ENCODE assay signal across 21 cellular contexts in the genomic region with DNA sequence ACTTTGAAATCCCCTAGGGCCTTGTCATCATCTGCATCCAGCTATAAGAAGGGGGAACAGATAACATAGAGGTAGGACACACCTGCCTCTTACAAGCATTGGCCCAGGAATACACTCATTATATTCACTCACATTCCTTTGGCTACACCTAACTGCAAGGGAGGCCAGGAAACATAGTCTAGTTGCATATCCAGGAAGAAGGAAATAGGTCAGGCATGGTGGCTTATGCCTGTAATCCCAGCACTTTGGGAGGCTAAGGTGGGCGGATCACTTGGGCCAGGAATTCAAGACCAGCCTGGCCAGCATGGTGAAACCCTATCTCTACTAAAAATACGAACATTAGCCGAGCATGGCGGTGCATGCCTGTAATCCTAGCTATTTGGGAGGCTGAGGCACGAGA. TPM values are rescaled to one million over a fixed set of nuclear protein-coding genes. Genes with fewer than 3 reads are reported as not detected.
DNase-seq lines count a peak whose midpoint lies in the region; ATAC-seq lines count a peak whose summit lies in the region.
"Had no signal": no experiment of that assay in that cellular context is flagged by ENCODE, and none has a peak within 500 bp of the region (broad histone marks: within the 10 kb centered on the region; RNA-seq: fewer than 3 reads in every experiment).

No MANE protein-coding gene starts in this region.

- no peaks in the 10 kb centered on the region for H3K27me3 ChIP-seq in mesendoderm (ENCODE audit: insufficient read depth, low read length, poor library complexity)
- H3K27me3 ChIP-seq: BLaER1 had no signal

- no peak overlapping the region for H3K27ac Mint-ChIP-seq in activated T-helper 17 cell treated with anti-CD3 and anti-CD28 coated beads, Interleukin-2, amount 50 U/mL, for 72 hours
- H3K27ac Mint-ChIP-seq: B cell; CD4-positive, CD25-positive, alpha-beta regulatory T cell; CD8-positive, alpha-beta T cell; HFFc6 had no signal

- H3K9ac ChIP-seq in mesendoderm (ENCODE audit: low read length), result no peak overlapping the region
- H3K9ac ChIP-seq: BLaER1 had no signal

- no peak overlapping the region for H2BK15ac ChIP-seq in mesendoderm (replicated peaks; ENCODE audit: low read depth)

- H3K18ac ChIP-seq in mesendoderm (ENCODE audit: low read length), result no peak overlapping the region

- H3K4ac ChIP-seq in mesendoderm (ENCODE audit: low read depth, low read length), result no peak overlapping the region

- no peaks in the 10 kb centered on the region for H3K79me1 ChIP-seq in mesendoderm (ENCODE audit: low read length)

- ATAC-seq in esophagus mucosa, result peak; percentile 48
- no peak for ATAC-seq in activated T-helper 17 cell treated with anti-CD3 and anti-CD28 coated beads, Interleukin-2, amount 50 U/mL, for 72 hours (replicated peaks)
- no peak for ATAC-seq in GM19463 (IDR thresholded peaks at IDR 0.05; ENCODE audit: unreplicated experiment)
- ATAC-seq: CD8-positive, alpha-beta T cell; GM12878 had no signal

- WGBS in mesendoderm (ENCODE audit: extremely low coverage, insufficient coverage, low lambda C conversion rate), result no CpG with 5 or more reads among the region's 5 CpGs

- no peak overlapping the region for H3K23ac ChIP-seq in mesendoderm (ENCODE audit: low read length)

- no peak overlapping the region for H4K8ac ChIP-seq in mesendoderm (ENCODE audit: low read depth, low read length)

- no peak overlapping the region for H3K4me3 Mint-ChIP-seq in activated T-helper 17 cell treated with anti-CD3 and anti-CD28 coated beads, Interleukin-2, amount 50 U/mL, for 72 hours
- H3K4me3 Mint-ChIP-seq: B cell; CD4-positive, CD25-positive, alpha-beta regulatory T cell; CD8-positive, alpha-beta T cell; HFFc6 had no signal

- H3K36me3 ChIP-seq in mesendoderm (ENCODE audit: control insufficient read depth, insufficient read depth, low read length), result no peaks in the 10 kb centered on the region
- H3K36me3 ChIP-seq: BLaER1, HAP-1 had no signal

- no peak overlapping the region for H2AK5ac ChIP-seq in mesendoderm (ENCODE audit: low read length)

- H3K4me3 ChIP-seq in mesendoderm (ENCODE audit: low read length), result no peak overlapping the region
- H3K4me3 ChIP-seq: BLaER1, GM12878, HAP-1 had no signal

- no peak overlapping the region for H2BK5ac ChIP-seq in mesendoderm (ENCODE audit: low read length)

- H3K56ac ChIP-seq in mesendoderm (ENCODE audit: low read length), result no peak overlapping the region

- H4K5ac ChIP-seq in mesendoderm (ENCODE audit: low read length), result no peak overlapping the region

- DNase-seq in HT-29 (ENCODE audit: low spot score), result peak; percentile 29
- peak; percentile 21 for DNase-seq in mesendoderm
- peak; percentile 18 for DNase-seq in renal cortical epithelial cell (ENCODE audit: low read depth)
- no peak for DNase-seq in OCI-M1 (lab: John Stamatoyannopoulos, UW)
- DNase-seq: Caco-2; CD4-positive, CD25-positive, alpha-beta regulatory T cell; CD8-positive, alpha-beta T cell; DMS153; DND-41; GDM1; GOT3; HFFc6 had no signal

- no peak overlapping the region for H3K27ac ChIP-seq in mesendoderm (ENCODE audit: low read depth, low read length)
- H3K27ac ChIP-seq: 22Rv1, BLaER1, C4-2B had no signal

- H3K9me3 Mint-ChIP-seq in activated T-helper 17 cell treated with anti-CD3 and anti-CD28 coated beads, Interleukin-2, amount 50 U/mL, for 72 hours, result no peaks in the 10 kb centered on the region
- H3K9me3 Mint-ChIP-seq: CD8-positive, alpha-beta T cell; HFFc6 had no signal

- H3K36me3 Mint-ChIP-seq in activated T-helper 17 cell treated with anti-CD3 and anti-CD28 coated beads, Interleukin-2, amount 50 U/mL, for 72 hours (ENCODE audit: low read depth), result no peaks in the 10 kb centered on the region
- H3K36me3 Mint-ChIP-seq: CD4-positive, CD25-positive, alpha-beta regulatory T cell had no signal

- H2BK120ac ChIP-seq in mesendoderm (ENCODE audit: low read depth, low read length), result no peak overlapping the region

- H3K79me2 ChIP-seq in mesendoderm (ENCODE audit: control insufficient read depth, insufficient read depth, low read length), result no peaks in the 10 kb centered on the region

- H3K4me1 ChIP-seq in mesendoderm (ENCODE audit: control insufficient read depth, low read depth, low read length), result no peaks in the 10 kb centered on the region
- H3K4me1 ChIP-seq: Caco-2 had no signal

- H3K4me2 ChIP-seq in mesendoderm (ENCODE audit: low read length), result no peak overlapping the region
- H3K4me2 ChIP-seq: BLaER1 had no signal

- no peaks in the 10 kb centered on the region for H3K4me1 Mint-ChIP-seq in activated T-helper 17 cell treated with anti-CD3 and anti-CD28 coated beads, Interleukin-2, amount 50 U/mL, for 72 hours
- H3K4me1 Mint-ChIP-seq: B cell; CD4-positive, CD25-positive, alpha-beta regulatory T cell had no signal

- H3K27me3 Mint-ChIP-seq in activated T-helper 17 cell treated with anti-CD3 and anti-CD28 coated beads, Interleukin-2, amount 50 U/mL, for 72 hours, result no peaks in the 10 kb centered on the region
- H3K27me3 Mint-ChIP-seq: B cell; CD4-positive, CD25-positive, alpha-beta regulatory T cell had no signal

RNA-seq across cellular contexts. Expression of a gene that starts 48.8 kb away (rescaled TPM):
- 45.2 and 47.1 TPM in 2 replicates for total RNA-seq in HT-29 (2014; rRNA removed; shearing (Covaris generic))
- 14.6 TPM for total RNA-seq in esophagus mucosa
- 51.0 TPM for polyA plus RNA-seq in mesendoderm (2013, experiment 1 of 2)
- 50.7 TPM for polyA plus RNA-seq in mesendoderm (2013, experiment 2 of 2)
- total RNA-seq in renal cortical epithelial cell, result 33.1 and 56.4 TPM in 2 replicates
- 10 to 100 TPM; 18.8 to 23.6 TPM for total RNA-seq in activated T-helper 17 cell treated with anti-CD3 and anti-CD28 coated beads, Interleukin-2, amount 50 U/mL, for 72 hours
